ENCODE assay signal across 19 cellular contexts in genomic region chr7:138169441-138169851, GRCh38.
A peak's percentile ranks its signal among the peaks of the same experiment; 100 is the strongest.
DNase-seq lines count a peak whose midpoint lies in the region; ATAC-seq and TF ChIP-seq lines count a peak whose summit lies in the region.
"Had no signal": no experiment of that assay in that cellular context is flagged by ENCODE, and none has a peak within 500 bp of the region (broad histone marks: within the 10 kb centered on the region; RNA-seq: fewer than 3 reads in every experiment).

No MANE protein-coding gene starts in this region.

- peak overlapping the region; percentile 16; the same call in 1 of the 2 replicates for H3K4me3 Mint-ChIP-seq in WTC11
- H3K4me3 Mint-ChIP-seq: HFFc6 had no signal

- no peak overlapping the region for H3K4me2 ChIP-seq in parathyroid adenoma (ENCODE audit: low read length)

- H3K36me3 ChIP-seq in HAP-1 (replicated peaks), result no peaks in the 10 kb centered on the region
- H3K36me3 ChIP-seq in iPS DF 6.9 (ENCODE audit: control insufficient read depth, insufficient read depth, low read length), result no peaks in the 10 kb centered on the region
- H3K36me3 ChIP-seq in parathyroid adenoma (ENCODE audit: control insufficient read depth, insufficient read depth, low read length), result no peaks in the 10 kb centered on the region
- no peaks in the 10 kb centered on the region for H3K36me3 ChIP-seq in adrenal gland (replicated peaks in 1 of 2)
- H3K36me3 ChIP-seq: cardiac muscle cell, heart left ventricle, Peyer's patch had no signal

- H3K9ac ChIP-seq in parathyroid adenoma, result no peak overlapping the region

- H3K4me1 ChIP-seq in HAP-1, result peaks cover 53% of the 10 kb centered on the region
- H3K4me1 ChIP-seq in iPS DF 6.9 (ENCODE audit: control insufficient read depth, insufficient read depth, low read length), result peaks cover 1% of the 10 kb centered on the region; the same call in 1 of the 2 replicates
- no peaks in the 10 kb centered on the region for H3K4me1 ChIP-seq in parathyroid adenoma
- H3K4me1 ChIP-seq in adrenal gland (replicated peaks in 1 of 2), result no peaks in the 10 kb centered on the region
- H3K4me1 ChIP-seq: heart left ventricle, Peyer's patch had no signal

- intact Hi-C loops in adrenal gland (cut with DNase I), result no loop called here

- TF ChIP-seq CTCF in WTC11 (IDR thresholded peaks at IDR 0.05), result no peak
- TF ChIP-seq CTCF in parathyroid adenoma (IDR thresholded peaks at IDR 0.05), result no peak
- no peak for TF ChIP-seq CTCF in adrenal gland (IDR thresholded peaks at IDR 0.05)

- H3K27ac ChIP-seq in iPS DF 6.9 (ENCODE audit: low read length) (no peak overlapping the region), parathyroid adenoma (no peak overlapping the region), adrenal gland (no peak overlapping the region), substantia nigra (ENCODE audit: low read depth, low read length, poor library complexity, severe bottlenecking) (no peak overlapping the region)
- H3K27ac ChIP-seq: cardiac muscle cell, heart left ventricle, Peyer's patch had no signal

- in situ Hi-C loops in HAP-1 (cut with MboI; ENCODE audit: low sequenced_read_pairs), result no loop called here

- CTCF ChIA-PET in WTC11 (lab: Charles Lee), result interaction anchor here (0.9 to 1.2 kb wide), 4 partner anchors 38 to 266 kb away, joined by 3 to 6 read pairs (median 3); partner anchors contain the start of gene CREB3L2

- peaks cover 7% of the 10 kb centered on the region for H3K27me3 Mint-ChIP-seq in WTC11 (ENCODE audit: low read depth)

- H3K4me1 Mint-ChIP-seq in WTC11, result peaks cover 61% of the 10 kb centered on the region

- peaks cover 24% of the 10 kb centered on the region for H3K9me3 Mint-ChIP-seq in WTC11

- ATAC-seq in WTC11 (peak; percentile 86), GM18505 (IDR thresholded peaks at IDR 0.05; ENCODE audit: unreplicated experiment) (no peak)
- ATAC-seq: heart left ventricle, left cardiac atrium had no signal

- H3K4me3 ChIP-seq in HAP-1, result no peak overlapping the region
- H3K4me3 ChIP-seq in iPS DF 6.9 (ENCODE audit: low read length), result no peak overlapping the region
- H3K4me3 ChIP-seq in parathyroid adenoma (ENCODE audit: low read depth, low read length), result no peak overlapping the region
- H3K4me3 ChIP-seq in adrenal gland, result no peak overlapping the region
- H3K4me3 ChIP-seq: cardiac muscle cell, heart left ventricle, Peyer's patch had no signal

- POLR2A ChIA-PET in WTC11 (lab: Charles Lee), result interaction anchor here (0.9 to 1.3 kb wide), 3 partner anchors 167 to 290 kb away, joined by 3 to 7 read pairs (median 5); partner anchors contain the start of genes CREB3L2 and TRIM24

- H3K36me3 Mint-ChIP-seq in WTC11, result peaks cover 28% of the 10 kb centered on the region

- H3K9me3 ChIP-seq in HAP-1, result peaks cover 8% of the 10 kb centered on the region; the same call in 1 of the 2 replicates
- no peaks in the 10 kb centered on the region for H3K9me3 ChIP-seq in iPS DF 6.9 (ENCODE audit: control insufficient read depth, insufficient read depth, low read length)
- no peaks in the 10 kb centered on the region for H3K9me3 ChIP-seq in parathyroid adenoma (ENCODE audit: control insufficient read depth, low read length)
- H3K9me3 ChIP-seq in adrenal gland (replicated peaks in 1 of 3), result peaks cover 0 to 5% (median 0%) of the 10 kb centered on the region in 3 donors

- H3K27ac Mint-ChIP-seq in WTC11, result peak overlapping the region; percentile 99
- H3K27ac Mint-ChIP-seq: activated naive CD4-positive, alpha-beta T cell treated with anti-CD3 and anti-CD28 coated beads, Interleukin-2, amount 50 U/mL, for 72 hours; HFFc6 had no signal

- no peak for TF ChIP-seq POLR2A in adrenal gland (IDR thresholded peaks at IDR 0.05)
- TF ChIP-seq POLR2A in GM18505 (IDR thresholded peaks at IDR 0.05; ENCODE audit: borderline replicate concordance, extremely low read depth, insufficient read depth, insufficient read length), result no peak

- H3K79me2 ChIP-seq in parathyroid adenoma, result no peaks in the 10 kb centered on the region

- H3K27me3 ChIP-seq in HAP-1 (ENCODE audit: low read depth) (no peaks in the 10 kb centered on the region), iPS DF 6.9 (ENCODE audit: control insufficient read depth, insufficient read depth, low read length) (no peaks in the 10 kb centered on the region), parathyroid adenoma (ENCODE audit: control insufficient read depth, insufficient read depth, low read length) (no peaks in the 10 kb centered on the region), adrenal gland (no peaks in the 10 kb centered on the region)
- H3K27me3 ChIP-seq: cardiac muscle cell, heart left ventricle, Peyer's patch had no signal

- WGBS in iPS DF 6.9 (ENCODE audit: insufficient coverage, insufficient read length), result no CpG with 5 or more reads among the region's 3 CpGs
- WGBS in adrenal gland, 4 donors, result 62 to 75% (median 71%) methylated on average over 3 of the region's 3 CpGs

- DNase-seq in HAP-1 (ENCODE audit: low spot score in 2 of 2) (peak; percentile 87 to 100), WTC11 (ENCODE audit: low spot score) (peak; percentile 32), iPS DF 6.9 (ENCODE audit: low read depth, low spot score) (peak; percentile 55), adrenal gland (no peak), NCI-H1092 (lab: John Stamatoyannopoulos, UW) (no peak), substantia nigra (lab: John Stamatoyannopoulos, UW) (no peak)
- DNase-seq: activated CD4-positive, alpha-beta T cell treated with anti-CD3 and anti-CD28 coated beads for 4 hours; heart left ventricle; HFFc6; IMR-90; left cardiac atrium; NCI-H82; occipital lobe; Peyer's patch; stimulated activated CD4-positive, alpha-beta T cell treated with anti-CD3 and anti-CD28 coated beads, Interleukin-2, amount 100 ng/mL, for 48 hours had no signal

- peak overlapping the region; percentile 24 for H2AFZ ChIP-seq in parathyroid adenoma

TF ChIP-seq in WTC11, 78 proteins besides CTCF, POLR2A, EP300 and RAD21:
- TF ChIP-seq TP53 (CRISPR knock-in tag; IDR thresholded peaks at IDR 0.05) (no peak), ATF3 (CRISPR knock-in tag; conservative IDR thresholded peaks at IDR 0.05) (no peak), HMGA2 (CRISPR knock-in tag; IDR thresholded peaks at IDR 0.05) (peak; percentile 13; the same call in 1 of the 2 replicates), USF2 (CRISPR knock-in tag; IDR thresholded peaks at IDR 0.05) (no peak), CREM (CRISPR knock-in tag; IDR thresholded peaks at IDR 0.05) (peak; percentile 49; the same call in 1 of the 2 replicates), PRRX2 (CRISPR knock-in tag; IDR thresholded peaks at IDR 0.05) (no peak), IRF2 (CRISPR knock-in tag; IDR thresholded peaks at IDR 0.05; ENCODE audit: borderline replicate concordance, low read depth) (no peak), SP1 (CRISPR knock-in tag; conservative IDR thresholded peaks at IDR 0.05) (peak; percentile 33; the same call in 1 of the 2 replicates), TEAD1 (CRISPR knock-in tag; IDR thresholded peaks at IDR 0.05) (peak; percentile 75; the same call in 1 of the 2 replicates), FOXP1 (CRISPR knock-in tag; IDR thresholded peaks at IDR 0.05; ENCODE audit: borderline replicate concordance) (no peak), FOXK1 (CRISPR knock-in tag; IDR thresholded peaks at IDR 0.05) (0 out of 2 replicates have a peak, but pooled peaks have one; percentile 35), ZNF396 (CRISPR knock-in tag; IDR thresholded peaks at IDR 0.05; ENCODE audit: borderline replicate concordance) (no peak), GTF2I (CRISPR knock-in tag; conservative IDR thresholded peaks at IDR 0.05) (no peak), NFE2L1 (CRISPR knock-in tag; IDR thresholded peaks at IDR 0.05) (no peak), MAX (CRISPR knock-in tag; IDR thresholded peaks at IDR 0.05) (no peak)

Comparison
In these comparisons a context has a peak if more than half of its experiments do, and no peak if none do; other contexts are left out.
1. DNase-seq: peak in HAP-1 (2 of 2), WTC11 (single experiment) and iPS DF 6.9 (single experiment); none in adrenal gland (0 of 7), NCI-H1092 (single experiment) and substantia nigra (0 of 49).